ENCODE assay signal across 13 cellular contexts in the genomic region with DNA sequence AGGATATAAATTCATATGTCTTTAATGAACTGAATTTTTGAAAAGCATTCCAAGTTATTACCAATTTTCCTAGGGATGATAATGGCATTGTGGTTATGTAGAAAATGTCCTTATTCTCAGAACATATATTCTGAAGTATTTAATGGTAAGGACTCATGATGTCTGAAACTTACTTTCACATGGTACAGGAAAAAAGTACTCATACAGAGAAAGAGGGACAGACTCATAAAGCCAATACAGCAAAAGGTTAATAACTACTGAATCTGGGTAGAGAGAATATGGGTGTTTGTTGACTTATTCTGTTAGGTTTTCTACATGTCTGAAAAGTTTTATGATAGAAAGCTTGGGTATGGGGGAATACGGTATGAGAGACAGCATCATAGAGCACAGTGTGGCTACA.
DNase-seq lines count a peak whose midpoint lies in the region; ATAC-seq and TF ChIP-seq lines count a peak whose summit lies in the region.
"Had no signal": no experiment of that assay in that cellular context is flagged by ENCODE, and none has a peak within 500 bp of the region (broad histone marks: within the 10 kb centered on the region; RNA-seq: fewer than 3 reads in every experiment).

No MANE protein-coding gene starts in this region.

- peaks cover 22% of the 10 kb centered on the region for H3K36me3 Mint-ChIP-seq in activated naive CD8-positive, alpha-beta T cell treated with anti-CD3 and anti-CD28 coated beads, Interleukin-2, amount 10 ng/mL, durations not matched to agents 7 days and 5 days

- no peak for TF ChIP-seq CTCF in sigmoid colon (IDR thresholded peaks at IDR 0.05)

- no peak for TF ChIP-seq POLR2A in sigmoid colon (IDR thresholded peaks at IDR 0.05)

- peak overlapping the region; percentile 3 for H3K27ac Mint-ChIP-seq in activated naive CD8-positive, alpha-beta T cell treated with anti-CD3 and anti-CD28 coated beads, Interleukin-2, amount 10 ng/mL, durations not matched to agents 7 days and 5 days
- H3K27ac Mint-ChIP-seq: CD8-positive, alpha-beta T cell; mesothelial cell of epicardium; type B pancreatic cell had no signal

- H3K27me3 ChIP-seq in sigmoid colon = no peaks in the 10 kb centered on the region

- no peak overlapping the region for H3K27ac ChIP-seq in sigmoid colon
- H3K27ac ChIP-seq: parathyroid adenoma had no signal

- H3K9me3 Mint-ChIP-seq in activated naive CD8-positive, alpha-beta T cell treated with anti-CD3 and anti-CD28 coated beads, Interleukin-2, amount 10 ng/mL, durations not matched to agents 7 days and 5 days = peaks cover 3% of the 10 kb centered on the region
- H3K9me3 Mint-ChIP-seq: CD8-positive, alpha-beta T cell; mesothelial cell of epicardium; type B pancreatic cell had no signal

- no peaks in the 10 kb centered on the region for H3K9me3 ChIP-seq in sigmoid colon

- intact Hi-C loops in sigmoid colon (cut with DNase I) = no loop called here

- no peak overlapping the region for H3K4me3 ChIP-seq in sigmoid colon

- POLR2A ChIA-PET in activated naive CD8-positive, alpha-beta T cell treated with anti-CD3 and anti-CD28 coated beads, Interleukin-2, amount 10 ng/mL, durations not matched to agents 7 days and 5 days (lab: Charles Lee) = interaction anchor here (1.2 to 5.5 kb wide), 3 partner anchors 11 to 85 kb away, joined by 10 to 39 read pairs (median 13); partner anchors contain the start of gene SERTAD2

- no peak for DNase-seq in activated naive CD8-positive, alpha-beta T cell treated with anti-CD3 and anti-CD28 coated beads, Interleukin-2, amount 10 ng/mL, durations not matched to agents 7 days and 5 days
- no peak for DNase-seq in NCI-H2171 treated with DMSO at 0.1 percent for 48 hours (lab: John Stamatoyannopoulos, UW)
- DNase-seq in sigmoid colon = no peak
- DNase-seq in NCI-H1105 treated with DMSO at 0.1 percent for 48 hours (lab: John Stamatoyannopoulos, UW) = no peak
- DNase-seq: CD8-positive, alpha-beta T cell; stimulated activated CD4-positive, alpha-beta T cell treated with anti-CD3 and anti-CD28 coated beads, Interleukin-15, amount 100 ng/mL, for 24 hours had no signal

- H3K36me3 ChIP-seq in sigmoid colon = no peaks in the 10 kb centered on the region

- no peaks in the 10 kb centered on the region for H3K27me3 Mint-ChIP-seq in activated naive CD8-positive, alpha-beta T cell treated with anti-CD3 and anti-CD28 coated beads, Interleukin-2, amount 10 ng/mL, durations not matched to agents 7 days and 5 days
- H3K27me3 Mint-ChIP-seq: type B pancreatic cell had no signal

- no peak overlapping the region for H3K4me3 Mint-ChIP-seq in activated naive CD8-positive, alpha-beta T cell treated with anti-CD3 and anti-CD28 coated beads, Interleukin-2, amount 10 ng/mL, durations not matched to agents 7 days and 5 days
- H3K4me3 Mint-ChIP-seq: CD8-positive, alpha-beta T cell; mesothelial cell of epicardium; type B pancreatic cell had no signal

- TF ChIP-seq EP300 in sigmoid colon (IDR thresholded peaks at IDR 0.05) = no peak

- H3K4me1 Mint-ChIP-seq in activated naive CD8-positive, alpha-beta T cell treated with anti-CD3 and anti-CD28 coated beads, Interleukin-2, amount 10 ng/mL, durations not matched to agents 7 days and 5 days = peaks cover 29% of the 10 kb centered on the region

- no peaks in the 10 kb centered on the region for H3K4me1 ChIP-seq in sigmoid colon
- H3K4me1 ChIP-seq: parathyroid adenoma had no signal

- ATAC-seq in GM18909 (IDR thresholded peaks at IDR 0.05; ENCODE audit: poor library complexity, unreplicated experiment) = peak; percentile 79
- peak; percentile 76 for ATAC-seq in GM21515 (IDR thresholded peaks at IDR 0.05; ENCODE audit: unreplicated experiment)
- ATAC-seq in HG03139 (IDR thresholded peaks at IDR 0.05; ENCODE audit: unreplicated experiment) = peak; percentile 55
- ATAC-seq in activated naive CD8-positive, alpha-beta T cell treated with anti-CD3 and anti-CD28 coated beads, Interleukin-2, amount 10 ng/mL, durations not matched to agents 7 days and 5 days (ENCODE audit: low read depth) = peak; percentile 32
- ATAC-seq in GM21528 (IDR thresholded peaks at IDR 0.05; ENCODE audit: low FRiP score, unreplicated experiment) = no peak

- 88 to 89% methylated on average over 1 of the region's 1 CpG for WGBS in sigmoid colon, 2 donors
